ENCODE assay signal across 17 cellular contexts in the genomic region with DNA sequence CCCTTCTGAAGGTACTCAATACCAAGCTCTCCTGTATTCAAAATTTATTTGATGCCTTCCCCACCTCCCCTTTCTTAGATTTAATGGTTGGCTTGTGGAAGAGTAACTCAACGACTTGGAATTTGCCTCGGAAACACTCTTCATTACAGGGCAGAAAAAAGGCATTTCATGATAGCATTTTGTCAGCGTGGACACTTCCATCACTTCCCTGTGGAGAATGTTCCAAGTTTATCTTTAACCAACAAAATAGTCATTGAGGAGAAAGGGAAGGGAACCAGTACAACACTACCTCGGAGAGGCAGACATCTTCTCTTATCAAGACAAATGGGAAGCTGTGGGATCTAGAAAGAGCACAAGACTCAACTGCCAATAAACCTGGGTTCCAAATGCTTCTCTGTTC.
"Had no signal": no experiment of that assay in that cellular context is flagged by ENCODE, and none has a peak within 500 bp of the region (broad histone marks: within the 10 kb centered on the region; RNA-seq: fewer than 3 reads in every experiment).

No MANE protein-coding gene starts in this region.

- ATAC-seq: gastroesophageal sphincter, left colon had no signal

- H3K27ac Mint-ChIP-seq: activated CD4-positive, alpha-beta memory T cell treated with anti-CD3 and anti-CD28 coated beads, Interleukin-2, amount 10 ng/mL, durations not matched to agents 7 days and 5 days had no signal

- H3K4me3 ChIP-seq: coronary artery, gastroesophageal sphincter, lung, right atrium auricular region, skin epidermis, stomach, thoracic aorta had no signal

- H3K27me3 Mint-ChIP-seq: activated CD4-positive, alpha-beta memory T cell treated with anti-CD3 and anti-CD28 coated beads, Interleukin-2, amount 10 ng/mL, durations not matched to agents 7 days and 5 days had no signal

- H3K27ac ChIP-seq: coronary artery, gastroesophageal sphincter, parathyroid adenoma, right atrium auricular region, stomach had no signal

- H3K36me3 ChIP-seq: gastroesophageal sphincter, right atrium auricular region, stomach, thoracic aorta had no signal

- DNase-seq: activated CD4-positive, alpha-beta memory T cell treated with anti-CD3 and anti-CD28 coated beads, Interleukin-2, amount 10 ng/mL, durations not matched to agents 7 days and 5 days; activated CD4-positive, CD25-positive, alpha-beta regulatory T cell treated with anti-CD3 and anti-CD28 coated beads, Interleukin-2, amount 50 U/mL, for 72 hours; activated gamma-delta T cell; activated T-cell treated with anti-CD3 and anti-CD28 coated beads, Interleukin-2, amount 50 U/mL, for 48 hours; caudate nucleus; effector CD4-positive, alpha-beta T cell; hypothalamus; left colon; stomach had no signal

- H2AFZ ChIP-seq: parathyroid adenoma had no signal

- H3K79me2 ChIP-seq: parathyroid adenoma had no signal

- H3K27me3 ChIP-seq: gastroesophageal sphincter, right atrium auricular region, stomach had no signal

- H3K9me3 ChIP-seq: gastroesophageal sphincter, right atrium auricular region, stomach, thoracic aorta had no signal

- H3K4me3 Mint-ChIP-seq: activated CD4-positive, alpha-beta memory T cell treated with anti-CD3 and anti-CD28 coated beads, Interleukin-2, amount 10 ng/mL, durations not matched to agents 7 days and 5 days; neural crest cell had no signal
